In the genomic region with DNA sequence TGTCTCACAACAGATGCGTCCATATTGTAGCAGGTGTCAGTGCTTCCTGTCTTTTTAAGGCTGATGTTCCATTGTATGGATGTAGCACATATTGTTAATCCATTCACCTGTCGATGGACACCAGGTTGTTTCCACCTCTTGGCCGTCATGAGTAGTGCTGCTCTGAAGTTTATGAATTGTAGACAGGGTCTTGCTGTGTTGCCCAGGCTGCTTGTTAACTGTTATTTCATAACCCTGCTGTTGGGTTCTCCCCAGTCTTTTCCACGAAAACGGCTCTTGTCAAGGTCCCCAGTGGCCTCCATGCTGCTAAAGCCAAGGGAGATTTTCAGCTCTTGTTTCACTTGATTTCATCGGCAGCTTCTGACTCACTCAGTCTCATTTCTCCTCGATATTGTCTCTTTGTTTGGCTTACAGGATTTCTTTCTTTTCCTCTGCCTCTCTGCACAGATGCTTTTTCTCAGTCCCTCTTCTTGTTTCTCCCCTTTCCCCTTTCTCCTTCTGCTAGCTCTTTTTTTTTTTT, we compare ENCODE assay signal across 22 cellular contexts. TPM values are rescaled to one million over a fixed set of nuclear protein-coding genes. Genes with fewer than 3 reads are reported as not detected.
DNase-seq lines count a peak whose midpoint lies in the region; ATAC-seq, FAIRE-seq and TF ChIP-seq lines count a peak whose summit lies in the region.
"Had no signal": no experiment of that assay in that cellular context is flagged by ENCODE, and none has a peak within 500 bp of the region (broad histone marks: within the 10 kb centered on the region; RNA-seq: fewer than 3 reads in every experiment).

No MANE protein-coding gene starts in this region.

- no peak overlapping the region for H2BK120ac ChIP-seq in H1 (replicated peaks; ENCODE audit: low read depth, low read length)

- no peak overlapping the region for H3K9ac ChIP-seq in H1 (replicated peaks in 1 of 4; ENCODE audit: extremely low read depth in 1 of 4, low read depth in 3 of 4, low read length in 3 of 4)
- H3K9ac ChIP-seq: KMS-11 had no signal

- no peaks in the 10 kb centered on the region for H3K79me1 ChIP-seq in H1 (ENCODE audit: low read depth, low read length)

- H3K14ac ChIP-seq in H1 (ENCODE audit: insufficient read length): no peak overlapping the region

- no peak overlapping the region for H3K23ac ChIP-seq in H1 (ENCODE audit: insufficient read length)

- H3K9me3 ChIP-seq in H1 (ENCODE audit: insufficient read depth in 2 of 2, low read depth in 1 of 2, low read length in 1 of 2): no peaks in the 10 kb centered on the region

- peak; percentile 10 for DNase-seq in NCI-H748 (lab: John Stamatoyannopoulos, UW; ENCODE audit: unreplicated experiment)
- DNase-seq in NCI-H748 treated with DMSO at 0.1 percent for 48 hours (lab: John Stamatoyannopoulos, UW): no peak
- DNase-seq in OCI-M1 (lab: John Stamatoyannopoulos, UW): peak; percentile 5
- no peak for DNase-seq in H1 (ENCODE audit: low read depth in 1 of 2, low spot score in 2 of 2)
- no peak for DNase-seq in GM13977 (ENCODE audit: low spot score)
- DNase-seq in NCI-H1092 (lab: John Stamatoyannopoulos, UW): no peak
- DNase-seq: DMS79 treated with DMSO at 0.1 percent for 48 hours; MV-4-11; NCI-H1436; NCI-H2029; NCI-H2171; NCI-H446; NCI-H526 treated with DMSO at 0.1 percent for 48 hours; NK-92 treated with Interleukin-12 subunit alpha and Interleukin-12 subunit beta, amount 100 ng/mL, for 24 hours had no signal

- no peak overlapping the region for H4K5ac ChIP-seq in H1 (ENCODE audit: insufficient read length, low read depth, low read length)

- no peaks in the 10 kb centered on the region for H3K79me2 ChIP-seq in H1 (ENCODE audit: control insufficient read depth in 1 of 2, insufficient read depth in 2 of 2, low read length in 2 of 2)

- H3K56ac ChIP-seq in H1 (replicated peaks; ENCODE audit: insufficient read length, low read depth, low read length): no peak overlapping the region

- no peak overlapping the region for H2AFZ ChIP-seq in H1 (ENCODE audit: low read length)

- no peak overlapping the region for H2BK15ac ChIP-seq in H1 (ENCODE audit: low read length)

- TF ChIP-seq CTCF in H1 (IDR thresholded peaks at IDR 0.05; ENCODE audit: control extremely low read depth in 1 of 3, insufficient read depth in 1 of 3, low read depth in 1 of 3, low read length in 3 of 3): no peak
- no peak for TF ChIP-seq CTCF in GM13977 (IDR thresholded peaks at IDR 0.05; ENCODE audit: extremely low read depth, insufficient read depth, missing control alignments)

- H2AK5ac ChIP-seq in H1 (ENCODE audit: low read depth, low read length): 0 out of 2 replicates have a peak overlapping the region, but pooled peaks have one; percentile 75

- H4K8ac ChIP-seq in H1 (ENCODE audit: extremely low read depth, insufficient read depth, low read length): no peak overlapping the region

- H3K4me3 Mint-ChIP-seq in stimulated activated memory B cell treated with anti-CD40 and anti-IgM and Interleukin-4, amounts not matched to agents 10 μg/mL and 1 μg/mL and 100 μg/mL, for 72 hours: no peak overlapping the region
- H3K4me3 Mint-ChIP-seq: B cell had no signal

- no peak overlapping the region for H3K4me2 ChIP-seq in H1 (ENCODE audit: insufficient read depth in 1 of 2, low read depth in 2 of 2, low read length in 2 of 2)
- H3K4me2 ChIP-seq: KMS-11 had no signal

- peaks cover 28% of the 10 kb centered on the region for H3K27me3 Mint-ChIP-seq in stimulated activated memory B cell treated with anti-CD40 and anti-IgM and Interleukin-4, amounts not matched to agents 10 μg/mL and 1 μg/mL and 100 μg/mL, for 72 hours

- H3K27ac ChIP-seq in H1 (ENCODE audit: low read depth, low read length): no peak overlapping the region
- H3K27ac ChIP-seq: 22Rv1, KMS-11 had no signal

- H3K9me3 Mint-ChIP-seq in stimulated activated memory B cell treated with anti-CD40 and anti-IgM and Interleukin-4, amounts not matched to agents 10 μg/mL and 1 μg/mL and 100 μg/mL, for 72 hours: no peaks in the 10 kb centered on the region

- TF ChIP-seq RAD21 in H1 (IDR thresholded peaks at IDR 0.05 in 1 of 2, conservative IDR thresholded peaks at IDR 0.05 in 1 of 2; ENCODE audit: low read depth in 2 of 2, low read length in 2 of 2): no peak

- H2BK12ac ChIP-seq in H1 (ENCODE audit: low read depth, low read length): 0 out of 2 replicates have a peak overlapping the region, but pooled peaks have one; percentile 27

- H3K36me3 ChIP-seq in H1 (ENCODE audit: control insufficient read depth in 2 of 4, insufficient read depth in 4 of 4, low read length in 3 of 4): no peaks in the 10 kb centered on the region

- H3K18ac ChIP-seq in H1 (ENCODE audit: extremely low read depth, low read length): no peak overlapping the region

- in situ Hi-C loops in GM13977 (cut with MboI; ENCODE audit: low pct_unique_long_range_greater_than_20kb, low sequenced_read_pairs, unreplicated experiment): loop anchor here (10.0 to 25.0 kb wide), 3 partner anchors 71 to 379 kb away; no protein-coding TSS in a partner anchor

- no peak overlapping the region for H2BK5ac ChIP-seq in H1 (ENCODE audit: low read depth, low read length)

- no peak for TF ChIP-seq POLR2A in H1 (IDR thresholded peaks at IDR 0.05; ENCODE audit: control extremely low read depth in 1 of 2, low read depth in 2 of 2, low read length in 2 of 2)

- H3K4me1 ChIP-seq in H1 (replicated peaks in 1 of 4; ENCODE audit: control insufficient read depth in 3 of 4, insufficient read depth in 4 of 4, low read length in 3 of 4): peaks cover 0 to 2% (median under 1%) of the 10 kb centered on the region in 4 experiments; a peak in 5 of 7 replicates

- no peak for ATAC-seq in stimulated activated memory B cell treated with anti-CD40 and anti-IgM and Interleukin-4, amounts not matched to agents 10 μg/mL and 1 μg/mL and 100 μg/mL, for 72 hours
- no peak for ATAC-seq in HG02970 (IDR thresholded peaks at IDR 0.05; ENCODE audit: low FRiP score, unreplicated experiment)
- ATAC-seq: HCT116, Right ventricle myocardium inferior had no signal

- TF ChIP-seq EP300 in H1 (IDR thresholded peaks at IDR 0.05; ENCODE audit: borderline replicate concordance in 1 of 2, low read depth in 2 of 2, low read length in 2 of 2): no peak

- H4K20me1 ChIP-seq in H1 (replicated peaks in 1 of 2; ENCODE audit: control insufficient read depth in 1 of 2, insufficient read depth in 2 of 2, low read length in 2 of 2): no peaks in the 10 kb centered on the region

- no peak overlapping the region for H3K4ac ChIP-seq in H1 (replicated peaks; ENCODE audit: insufficient read length, low read depth, low read length)

- H3K36me3 Mint-ChIP-seq in stimulated activated memory B cell treated with anti-CD40 and anti-IgM and Interleukin-4, amounts not matched to agents 10 μg/mL and 1 μg/mL and 100 μg/mL, for 72 hours: no peaks in the 10 kb centered on the region

- H3K4me3 ChIP-seq in H1 (ENCODE audit: extremely low read depth in 1 of 4, insufficient read depth in 2 of 4, low read depth in 3 of 4, low read length in 4 of 4): no peak overlapping the region

- H3K23me2 ChIP-seq in H1 (ENCODE audit: low read depth, low read length): peaks cover 3% of the 10 kb centered on the region; the same call in 1 of the 2 replicates

- peaks cover 0 to 11% (median 5%) of the 10 kb centered on the region in 4 experiments; a peak in 4 of 7 replicates for H3K27me3 ChIP-seq in H1 (replicated peaks in 1 of 4; ENCODE audit: control insufficient read depth in 3 of 4, extremely low read depth in 1 of 4, insufficient read depth in 3 of 4, low read length in 3 of 4)

- no peak overlapping the region for H4K91ac ChIP-seq in H1 (replicated peaks; ENCODE audit: insufficient read length, low read length)

- POLR2A ChIA-PET in H1 (lab: Charles Lee; ENCODE audit: partially characterized antibody): interaction anchor here (1.0 kb wide), 1 partner anchor 13 kb away, joined by 4 read pairs; no protein-coding TSS in a partner anchor

- H3K27ac Mint-ChIP-seq in stimulated activated memory B cell treated with anti-CD40 and anti-IgM and Interleukin-4, amounts not matched to agents 10 μg/mL and 1 μg/mL and 100 μg/mL, for 72 hours: peak overlapping the region; percentile 35
- H3K27ac Mint-ChIP-seq: B cell had no signal

- no peak overlapping the region for H2BK20ac ChIP-seq in H1 (ENCODE audit: low read length)

- WGBS in H1 (ENCODE audit: extremely low coverage in 1 of 2, insufficient coverage in 1 of 2, insufficient read length in 1 of 2, insufficient replicate concordance in 2 of 2, low coverage in 1 of 2, low lambda C conversion rate in 2 of 2, missing lambda C conversion rate in 1 of 2), 2 experiments: 75% methylated on average over 7 of the region's 7 CpGs; no CpG with 5 or more reads in 1 of the 2 experiments

- CTCF ChIA-PET in H1 (lab: Charles Lee; ENCODE audit: partially characterized antibody): interaction anchor here (0.9 to 2.1 kb wide), 11 partner anchors 8 to 362 kb away, joined by 3 to 14 read pairs (median 4); no protein-coding TSS in a partner anchor

- no peaks in the 10 kb centered on the region for H3K4me1 Mint-ChIP-seq in stimulated activated memory B cell treated with anti-CD40 and anti-IgM and Interleukin-4, amounts not matched to agents 10 μg/mL and 1 μg/mL and 100 μg/mL, for 72 hours

- FAIRE-seq in H1 (lab: Jason Lieb, UNC): no peak
- FAIRE-seq: RCC 7860 had no signal

TF ChIP-seq in H1, 55 proteins besides CTCF, POLR2A, EP300 and RAD21:
- TF ChIP-seq SAP30 (IDR thresholded peaks at IDR 0.05; ENCODE audit: insufficient read depth, insufficient replicate concordance, low read length): no peak
- TF ChIP-seq, protein P1, sequence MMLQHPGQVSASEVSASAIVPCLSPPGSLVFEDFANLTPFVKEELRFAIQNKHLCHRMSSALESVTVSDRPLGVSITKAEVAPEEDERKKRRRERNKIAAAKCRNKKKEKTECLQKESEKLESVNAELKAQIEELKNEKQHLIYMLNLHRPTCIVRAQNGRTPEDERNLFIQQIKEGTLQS (IDR thresholded peaks at IDR 0.05; ENCODE audit: insufficient read depth, low read depth, low read length): no peak
- no peak for TF ChIP-seq PHF8 (conservative IDR thresholded peaks at IDR 0.05; ENCODE audit: low read depth, low read length)
- no peak for TF ChIP-seq NRF1 (IDR thresholded peaks at IDR 0.05; ENCODE audit: low read depth, low read length)
- TF ChIP-seq CBX8 (IDR thresholded peaks at IDR 0.05; ENCODE audit: borderline replicate concordance, low read depth, low read length): no peak
TF ChIP-seq in H1: peak in this region for 0.

RNA-seq across cellular contexts. Expression of gene PSD2, which starts 12.1 kb away (rescaled TPM):
- 0.06 and 0.13 TPM in 2 replicates for total RNA-seq in H1 (2021; fragmentation: NEBNext Ultra II Directional; extraction: Animal tissue kit (Norgen Biotek cat#: 25700))
- polyA plus RNA-seq in H1 (2011; rRNA removed): 0.14 and 0.25 TPM in 2 replicates
- polyA plus RNA-seq in H1 (2011; cell fraction: cytosol; rRNA removed): 0.23 TPM
- polyA plus RNA-seq in H1 (2011; cell fraction: nucleus; rRNA removed): 0.48 TPM
- 0.09 to 0.24 TPM (median 0.15 TPM) in 4 replicates for polyA plus RNA-seq in H1 (2012, experiment 1 of 2)
- 0.14 TPM for polyA plus RNA-seq in H1 (2012, experiment 2 of 2)
- polyA plus RNA-seq in H1 (2013, experiment 1 of 2): 0.06 TPM
- polyA plus RNA-seq in H1 (2013, experiment 2 of 2): 0.09 TPM
- polyA minus RNA-seq in H1 (2011; rRNA and poly(A)+ RNA removed): 0.17 TPM in 1 of 2 replicates, not detected in the other
- not detected for polyA minus RNA-seq in H1 (2011; cell fraction: cytosol; rRNA and poly(A)+ RNA removed)
- 0.20 TPM for polyA minus RNA-seq in H1 (2011; cell fraction: nucleus; rRNA and poly(A)+ RNA removed)
- total RNA-seq: Right ventricle myocardium inferior had no signal

Comparison
In these comparisons a context has a peak if more than half of its experiments do, and no peak if none do; other contexts are left out.
1. DNase-seq: peak in NCI-H748 (single experiment) and OCI-M1 (single experiment); none in NCI-H748 treated with DMSO at 0.1 percent for 48 hours (single experiment), H1 (0 of 2), GM13977 (single experiment) and NCI-H1092 (single experiment).